In genomic region chr3:185659942-185660921, GRCh38 we compare ENCODE assay signal across 8 cellular contexts.
A peak's percentile ranks its signal among the peaks of the same experiment; 100 is the strongest.
DNase-seq lines count a peak whose midpoint lies in the region; TF ChIP-seq lines count a peak whose summit lies in the region.

No MANE protein-coding gene starts in this region.

- no peak overlapping the region for H4K91ac ChIP-seq in neuronal stem cell (ENCODE audit: low read depth, low read length, poor library complexity)

- H3K9me3 ChIP-seq in neuronal stem cell (replicated peaks in 1 of 2; ENCODE audit: control insufficient read depth in 2 of 2, insufficient read depth in 1 of 2, low read depth in 1 of 2, low read length in 2 of 2) (peaks cover 1 to 14% of the 10 kb centered on the region in 2 donors), stomach (no peaks in the 10 kb centered on the region)

- H3K14ac ChIP-seq in neuronal stem cell (ENCODE audit: low read length), result no peak overlapping the region

- no peak overlapping the region for H3K4me3 Mint-ChIP-seq in activated T-helper 2 cell treated with anti-CD3 and anti-CD28 coated beads, Interferon-gamma antibody, Interleukin-2, Interleukin-4, amounts not matched to agents 10 μg/mL and 5 μg/mL and 100 μg/mL, durations not matched to agents 14 hours and 24 hours and 36 hours (ENCODE audit: low read depth)

- H3K4ac ChIP-seq in neuronal stem cell (ENCODE audit: low read length), result no peak overlapping the region

- no peak overlapping the region for H3K27ac ChIP-seq in neuronal stem cell (replicated peaks; ENCODE audit: low read length)
- peak overlapping the region in 4 of 5 donors; percentile 2 to 80 (median 46) for H3K27ac ChIP-seq in stomach

- peaks cover 2% of the 10 kb centered on the region for H3K4me1 Mint-ChIP-seq in activated T-helper 2 cell treated with anti-CD3 and anti-CD28 coated beads, Interferon-gamma antibody, Interleukin-2, Interleukin-4, amounts not matched to agents 10 μg/mL and 5 μg/mL and 100 μg/mL, durations not matched to agents 14 hours and 24 hours and 36 hours (ENCODE audit: low read depth)

- H3K4me3 ChIP-seq in AG10803 (ENCODE audit: low read length) (no peak overlapping the region), fibroblast of villous mesenchyme (ENCODE audit: low read depth, low read length) (no peak overlapping the region), neuronal stem cell (ENCODE audit: low read length in 2 of 2) (no peak overlapping the region), stomach (peak overlapping the region in 1 of 4 donors; percentile 9)

- no peak overlapping the region for H2AFZ ChIP-seq in neuronal stem cell (ENCODE audit: low read length)

- no peaks in the 10 kb centered on the region for H3K9me3 Mint-ChIP-seq in activated T-helper 2 cell treated with anti-CD3 and anti-CD28 coated beads, Interferon-gamma antibody, Interleukin-2, Interleukin-4, amounts not matched to agents 10 μg/mL and 5 μg/mL and 100 μg/mL, durations not matched to agents 14 hours and 24 hours and 36 hours

- no peak for TF ChIP-seq POLR2A in stomach (IDR thresholded peaks at IDR 0.05)

- H3K36me3 ChIP-seq in neuronal stem cell (replicated peaks in 1 of 2; ENCODE audit: control insufficient read depth in 2 of 2, insufficient read depth in 2 of 2, low read length in 2 of 2) (peaks cover 42 to 78% of the 10 kb centered on the region in 2 donors), stomach (peaks cover 0 to 30% (median 0%) of the 10 kb centered on the region in 4 donors)

- no peak overlapping the region for H3K23ac ChIP-seq in neuronal stem cell (ENCODE audit: low read depth, low read length, poor library complexity)

- no peak overlapping the region for H3K4me2 ChIP-seq in neuronal stem cell (ENCODE audit: insufficient read depth, low read length, poor library complexity, severe bottlenecking)

- H3K79me1 ChIP-seq in neuronal stem cell (ENCODE audit: low read depth, low read length), result no peaks in the 10 kb centered on the region

- H3K27me3 Mint-ChIP-seq in activated T-helper 2 cell treated with anti-CD3 and anti-CD28 coated beads, Interferon-gamma antibody, Interleukin-2, Interleukin-4, amounts not matched to agents 10 μg/mL and 5 μg/mL and 100 μg/mL, durations not matched to agents 14 hours and 24 hours and 36 hours (ENCODE audit: low read depth), result peaks cover 16% of the 10 kb centered on the region

- no peak overlapping the region for H2BK12ac ChIP-seq in neuronal stem cell (ENCODE audit: low read length)

- intact Hi-C loops in activated T-helper 2 cell treated with anti-CD3 and anti-CD28 coated beads, Interferon-gamma antibody, Interleukin-2, Interleukin-4, amounts not matched to agents 10 μg/mL and 5 μg/mL and 100 μg/mL, durations not matched to agents 14 hours and 24 hours and 36 hours (cut with micrococcal nuclease), result loop anchor here (2.0 kb wide), 1 partner anchor 109 kb away; no protein-coding TSS in a partner anchor
- intact Hi-C loops in stomach (cut with DNase I; ENCODE audit: low total_unique reads), result no loop called here

- H3K4me1 ChIP-seq in neuronal stem cell (ENCODE audit: control insufficient read depth in 2 of 2, insufficient read depth in 1 of 2, low read depth in 1 of 2, low read length in 2 of 2) (no peaks in the 10 kb centered on the region), stomach (peaks cover 0 to 46% (median 18%) of the 10 kb centered on the region in 4 donors)

- no peak overlapping the region for H2AK5ac ChIP-seq in neuronal stem cell (ENCODE audit: low read depth, low read length)

- H4K8ac ChIP-seq in neuronal stem cell (ENCODE audit: low read depth, low read length), result no peak overlapping the region

- no peak overlapping the region for H2BK15ac ChIP-seq in neuronal stem cell (ENCODE audit: low read length)

- H3K27me3 ChIP-seq in neuronal stem cell (ENCODE audit: control insufficient read depth in 3 of 3, insufficient read depth in 3 of 3, low read depth in 1 of 3, low read length in 3 of 3), result no peaks in the 10 kb centered on the region
- no peaks in the 10 kb centered on the region for H3K27me3 ChIP-seq in stomach

- no peak overlapping the region for H3K18ac ChIP-seq in neuronal stem cell (ENCODE audit: low read length)

- H2BK120ac ChIP-seq in neuronal stem cell (ENCODE audit: low read depth, low read length), result no peak overlapping the region

- peak; percentile 76 for DNase-seq in AG10803 (ENCODE audit: low read depth)
- peak; percentile 69 for DNase-seq in GM19240 (ENCODE audit: insufficient read length, low spot score)
- DNase-seq in M059J (ENCODE audit: low read depth), result peak; percentile 76
- DNase-seq in RPMI7951 (ENCODE audit: low read depth), result peak; percentile 76
- DNase-seq in activated T-helper 2 cell treated with anti-CD3 and anti-CD28 coated beads, Interferon-gamma antibody, Interleukin-2, Interleukin-4, amounts not matched to agents 10 μg/mL and 5 μg/mL and 100 μg/mL, durations not matched to agents 14 hours and 24 hours and 36 hours (ENCODE audit: low spot score), result peak; percentile 51
- DNase-seq in fibroblast of villous mesenchyme (ENCODE audit: low read depth), result peak; percentile 86
- DNase-seq in neuronal stem cell (ENCODE audit: low spot score), result peak; percentile 77
- peak; percentile 82 for DNase-seq in stomach

- no peak for TF ChIP-seq EP300 in stomach (IDR thresholded peaks at IDR 0.05)

- WGBS in neuronal stem cell (ENCODE audit: extremely low coverage in 2 of 2, insufficient read length in 2 of 2, insufficient replicate concordance in 1 of 2), 2 donors, result no CpG with 5 or more reads among the region's 18 CpGs
- 30 to 41% (median 40%) methylated on average over 13 to 18 of the region's 18 CpGs for WGBS in stomach, 5 donors

- no peak overlapping the region for H2BK5ac ChIP-seq in neuronal stem cell (ENCODE audit: low read length)

- no peaks in the 10 kb centered on the region for H3K36me3 Mint-ChIP-seq in activated T-helper 2 cell treated with anti-CD3 and anti-CD28 coated beads, Interferon-gamma antibody, Interleukin-2, Interleukin-4, amounts not matched to agents 10 μg/mL and 5 μg/mL and 100 μg/mL, durations not matched to agents 14 hours and 24 hours and 36 hours (ENCODE audit: low read depth)

- no peak overlapping the region for H3K27ac Mint-ChIP-seq in activated T-helper 2 cell treated with anti-CD3 and anti-CD28 coated beads, Interferon-gamma antibody, Interleukin-2, Interleukin-4, amounts not matched to agents 10 μg/mL and 5 μg/mL and 100 μg/mL, durations not matched to agents 14 hours and 24 hours and 36 hours

- TF ChIP-seq CTCF in AG10803 (conservative IDR thresholded peaks at IDR 0.05; ENCODE audit: low read length) (peak; percentile 98), fibroblast of villous mesenchyme (IDR thresholded peaks at IDR 0.05; ENCODE audit: insufficient read depth, low read depth, low read length) (peak; percentile 99), stomach (IDR thresholded peaks at IDR 0.05) (peak in 5 of 7 experiments; percentile 79 to 97 (median 93))

- no peak overlapping the region for H3K9ac ChIP-seq in neuronal stem cell (ENCODE audit: low read depth, low read length, poor library complexity)
